19 cellular contexts compared by ENCODE assay signal in genomic region chr2:143426296-143426695, GRCh38.
A peak's percentile ranks its signal among the peaks of the same experiment; 100 is the strongest.
DNase-seq lines count a peak whose midpoint lies in the region; ATAC-seq, FAIRE-seq and TF ChIP-seq lines count a peak whose summit lies in the region.
"Had no signal": no experiment of that assay in that cellular context is flagged by ENCODE, and none has a peak within 500 bp of the region (broad histone marks: within the 10 kb centered on the region; RNA-seq: fewer than 3 reads in every experiment).

No MANE protein-coding gene starts in this region.

- H3K9me3 ChIP-seq in AG04450 (ENCODE audit: control insufficient read depth, insufficient read depth, low read length) (no peaks in the 10 kb centered on the region), heart left ventricle (no peaks in the 10 kb centered on the region)
- H3K9me3 ChIP-seq: ascending aorta; BLaER1 treated with 17β-estradiol and CSF1 and Interleukin-3, amounts not matched to agents 10 nM and 100 nM; ovary; vagina had no signal

- no peak for ATAC-seq in heart left ventricle

- POLR2A ChIA-PET in AG04450 (lab: Yijun Ruan, JAX), result no interaction called here

- no peak for TF ChIP-seq POLR2A in heart left ventricle (IDR thresholded peaks at IDR 0.05)

- no peak for TF ChIP-seq CTCF in AG04450 (IDR thresholded peaks at IDR 0.05; ENCODE audit: low read depth, low read length)
- no peak for TF ChIP-seq CTCF in astrocyte of the cerebellum (IDR thresholded peaks at IDR 0.05; ENCODE audit: low read depth, low read length, missing control alignments)
- no peak for TF ChIP-seq CTCF in heart left ventricle (IDR thresholded peaks at IDR 0.05)

- no peak for FAIRE-seq in GM19239 (lab: Jason Lieb, UNC)
- FAIRE-seq: G401.6, GM18507 had no signal

- H3K27me3 ChIP-seq in AG04450 (ENCODE audit: control insufficient read depth, insufficient read depth, low read length) (no peaks in the 10 kb centered on the region), heart left ventricle (no peaks in the 10 kb centered on the region)
- H3K27me3 ChIP-seq: ascending aorta; BLaER1 treated with 17β-estradiol and CSF1 and Interleukin-3, amounts not matched to agents 10 nM and 100 nM; ovary; vagina had no signal

- H3K4me1 ChIP-seq in heart left ventricle, result peaks cover 0 to 13% (median 0%) of the 10 kb centered on the region in 12 donors
- H3K4me1 ChIP-seq: ascending aorta, vagina had no signal

- no peak overlapping the region for H3K4me3 ChIP-seq in AG04450 (ENCODE audit: low read depth, low read length)
- H3K4me3 ChIP-seq in astrocyte of the cerebellum (ENCODE audit: low read depth, low read length), result no peak overlapping the region
- H3K4me3 ChIP-seq in heart left ventricle, result no peak overlapping the region
- H3K4me3 ChIP-seq: ascending aorta; BLaER1 treated with 17β-estradiol and CSF1 and Interleukin-3, amounts not matched to agents 10 nM and 100 nM; ovary; vagina had no signal

- H3K36me3 ChIP-seq in heart left ventricle, result no peaks in the 10 kb centered on the region
- H3K36me3 ChIP-seq: ascending aorta, ovary, vagina had no signal

- intact Hi-C loops in heart left ventricle (cut with DNase I), result no loop called here

- WGBS in heart left ventricle, 4 donors, result 83 to 97% (median 91%) methylated on average over 4 of the region's 4 CpGs

- CTCF ChIA-PET in AG04450 (lab: Charles Lee), result interaction anchor here (1.3 kb wide), 1 partner anchor 167 kb away, joined by 4 read pairs; no protein-coding TSS in a partner anchor

- H3K27ac ChIP-seq in AG04450 (ENCODE audit: low read depth, low read length), result no peak overlapping the region
- H3K27ac ChIP-seq in heart left ventricle, result no peak overlapping the region
- H3K27ac ChIP-seq: ascending aorta; BLaER1 treated with 17β-estradiol and CSF1 and Interleukin-3, amounts not matched to agents 10 nM and 100 nM; ovary; vagina had no signal

- peak; percentile 51 for DNase-seq in AG04450 (ENCODE audit: low read depth, low spot score)
- DNase-seq in HPDE6-E6E7 (ENCODE audit: extremely low spot score), result peak; percentile 32
- DNase-seq in astrocyte of the cerebellum (ENCODE audit: low read depth), result peak; percentile 13
- DNase-seq in glomerular visceral epithelial cell (ENCODE audit: extremely low spot score), result peak; percentile 75
- no peak for DNase-seq in GM19239 (ENCODE audit: insufficient read length, low spot score)
- DNase-seq in NCI-H146 treated with DMSO at 0.1 percent for 48 hours (lab: John Stamatoyannopoulos, UW; ENCODE audit: unreplicated experiment), result no peak
- DNase-seq in heart left ventricle, result no peak
- no peak for DNase-seq in activated CD4-positive, alpha-beta T cell treated with anti-CD3 and anti-CD28 coated beads for 1 hour
- DNase-seq: activated CD4-positive, alpha-beta T cell treated with anti-CD3 and anti-CD28 coated beads, Interleukin-2, amount 10 ng/mL, durations not matched to agents 7 days and 5 days; endodermal cell; mesendoderm; NCI-H1105; NCI-H446; ovary had no signal

- in situ Hi-C loops in astrocyte of the cerebellum (cut with HindIII; ENCODE audit: low sequenced_read_pairs), result no loop called here

Comparison
In these comparisons a context has a peak if more than half of its experiments do, and no peak if none do; other contexts are left out.
1. DNase-seq: peak in AG04450 (single experiment), HPDE6-E6E7 (single experiment), astrocyte of the cerebellum (single experiment) and glomerular visceral epithelial cell (single experiment); none in GM19239 (single experiment), NCI-H146 treated with DMSO at 0.1 percent for 48 hours (single experiment), heart left ventricle (0 of 5) and activated CD4-positive, alpha-beta T cell treated with anti-CD3 and anti-CD28 coated beads for 1 hour (single experiment).